In the genomic region with DNA sequence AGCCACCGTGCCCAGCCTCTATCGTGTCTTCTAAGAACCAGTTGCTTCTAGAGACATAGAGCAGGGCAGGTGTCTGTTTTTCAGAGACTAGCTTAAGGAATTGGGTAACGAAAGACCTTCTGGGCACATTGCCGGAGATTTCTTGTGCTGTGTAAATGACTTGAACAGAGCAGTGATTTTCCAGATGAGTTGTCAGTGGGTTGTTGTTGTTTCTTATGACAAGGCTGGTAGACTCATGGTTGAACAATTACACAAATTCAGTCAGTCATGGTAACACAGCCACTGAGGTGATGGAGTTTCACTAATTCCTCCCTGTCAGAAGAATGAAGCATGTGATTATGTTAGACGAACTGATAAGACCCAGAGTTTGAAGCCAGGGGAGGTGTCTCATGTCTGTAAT, we compare ENCODE assay signal across 14 cellular contexts. TPM values are rescaled to one million over a fixed set of nuclear protein-coding genes. Genes with fewer than 3 reads are reported as not detected.
A peak's percentile ranks its signal among the peaks of the same experiment; 100 is the strongest.
DNase-seq lines count a peak whose midpoint lies in the region; ATAC-seq and TF ChIP-seq lines count a peak whose summit lies in the region.
"Had no signal": no experiment of that assay in that cellular context is flagged by ENCODE, and none has a peak within 500 bp of the region (broad histone marks: within the 10 kb centered on the region; RNA-seq: fewer than 3 reads in every experiment).

No MANE protein-coding gene starts in this region.

- 82 to 100% (median 90%) methylated on average over 4 to 5 of the region's 5 CpGs for WGBS in spleen, 5 donors

- intact Hi-C loops in spleen (cut with DNase I; ENCODE audit: low total_unique reads) = no loop called here

- ATAC-seq in GM21723 (IDR thresholded peaks at IDR 0.05; ENCODE audit: unreplicated experiment) (no peak), HG03025 (IDR thresholded peaks at IDR 0.05; ENCODE audit: low FRiP score, unreplicated experiment) (no peak)
- ATAC-seq: heart left ventricle had no signal

- H3K36me3 ChIP-seq in spleen = no peaks in the 10 kb centered on the region
- H3K36me3 ChIP-seq: heart left ventricle had no signal

- no peak for TF ChIP-seq CTCF in fibroblast of mammary gland (conservative IDR thresholded peaks at IDR 0.05; ENCODE audit: control insufficient read depth, insufficient read depth, low read depth, low read length)
- TF ChIP-seq CTCF in spleen (IDR thresholded peaks at IDR 0.05 in 8 of 11, conservative IDR thresholded peaks at IDR 0.05 in 3 of 11) = no peak

- no peak for TF ChIP-seq POLR2A in spleen (IDR thresholded peaks at IDR 0.05)

- no peaks in the 10 kb centered on the region for H3K4me1 ChIP-seq in spleen
- H3K4me1 ChIP-seq: heart left ventricle had no signal

- no peaks in the 10 kb centered on the region for H3K9me3 ChIP-seq in spleen
- H3K9me3 ChIP-seq: heart left ventricle had no signal

- H3K4me3 ChIP-seq in fibroblast of mammary gland (ENCODE audit: control insufficient read depth, low read depth, low read length) (no peak overlapping the region), spleen (no peak overlapping the region)
- H3K4me3 ChIP-seq: heart left ventricle had no signal

- H3K27me3 ChIP-seq in spleen (replicated peaks in 1 of 7) = peaks cover 0 to 10% (median 0%) of the 10 kb centered on the region in 7 donors

- DNase-seq in ELR (ENCODE audit: low read depth) (peak; percentile 74), RKO (ENCODE audit: low spot score) (peak; percentile 65), fibroblast of mammary gland (ENCODE audit: low read depth) (peak; percentile 68), spleen (peak; percentile 37), NAMALWA (ENCODE audit: low spot score) (no peak)
- DNase-seq: activated gamma-delta T cell treated with Interleukin-2 at 50 U/mL for 16 hours; CD4-positive, alpha-beta T cell; heart left ventricle; NCI-H1930; small intestine; stimulated activated naive CD4-positive, alpha-beta T cell had no signal

- no peak overlapping the region for H3K27ac ChIP-seq in spleen
- H3K27ac ChIP-seq: heart left ventricle, VCaP had no signal

RNA-seq across cellular contexts. Expression of a gene that starts 20.5 kb away (rescaled TPM):
- 100 to 1,000 TPM; 248 to 448 (median 360) TPM for total RNA-seq in spleen
- 10 to 100 TPM; 43.8 to 76.0 (median 61.2) TPM for polyA plus RNA-seq in spleen
